In genomic region chr2:200077210-200077650, GRCh38 we compare ENCODE assay signal across 11 cellular contexts.
DNase-seq lines count a peak whose midpoint lies in the region; ATAC-seq and TF ChIP-seq lines count a peak whose summit lies in the region.
"Had no signal": no experiment of that assay in that cellular context is flagged by ENCODE, and none has a peak within 500 bp of the region (broad histone marks: within the 10 kb centered on the region; RNA-seq: fewer than 3 reads in every experiment).

No MANE protein-coding gene starts in this region.

- no peaks in the 10 kb centered on the region for H3K36me3 Mint-ChIP-seq in nephron (ENCODE audit: low read depth)
- no peaks in the 10 kb centered on the region for H3K36me3 Mint-ChIP-seq in CD8-positive, alpha-beta T cell

- no peaks in the 10 kb centered on the region for H3K36me3 ChIP-seq in adrenal gland (replicated peaks in 1 of 2)
- H3K36me3 ChIP-seq in CD8-positive, alpha-beta T cell (ENCODE audit: insufficient read depth, low read length), result no peaks in the 10 kb centered on the region

- H3K27ac Mint-ChIP-seq in nephron, result peak overlapping the region; percentile 34 to 98 (median 95)
- H3K27ac Mint-ChIP-seq in CD8-positive, alpha-beta T cell, result no peak overlapping the region

- H3K4me1 ChIP-seq in adrenal gland (replicated peaks in 1 of 2), result peaks cover 0 to 6% of the 10 kb centered on the region in 2 donors
- no peaks in the 10 kb centered on the region for H3K4me1 ChIP-seq in CD8-positive, alpha-beta T cell (ENCODE audit: insufficient read depth, low read length)

- DNase-seq in DMS79 (lab: John Stamatoyannopoulos, UW) (peak; percentile 12), M059J (ENCODE audit: low read depth) (peak; percentile 20), GOT3 (lab: John Stamatoyannopoulos, UW) (no peak), adrenal gland (no peak), CD1c-positive myeloid dendritic cell (ENCODE audit: extremely low spot score) (no peak)
- no peak for DNase-seq in CD8-positive, alpha-beta T cell
- DNase-seq: stimulated activated naive CD8-positive, alpha-beta T cell treated with anti-CD3 and anti-CD28 coated beads, Interleukin-15, Interleukin-2, amounts not matched to agents 100 U/mL and 50 U/mL, for 24 hours had no signal

- POLR2A ChIA-PET in CD8-positive, alpha-beta T cell (lab: Charles Lee), result no interaction called here

- 55 to 72% (median 62%) methylated on average over 5 of the region's 5 CpGs for WGBS in adrenal gland, 4 donors

- H3K9me3 Mint-ChIP-seq in nephron, result no peaks in the 10 kb centered on the region
- no peaks in the 10 kb centered on the region for H3K9me3 Mint-ChIP-seq in CD8-positive, alpha-beta T cell

- peaks cover 44% of the 10 kb centered on the region for H3K4me1 Mint-ChIP-seq in nephron
- no peaks in the 10 kb centered on the region for H3K4me1 Mint-ChIP-seq in CD8-positive, alpha-beta T cell (ENCODE audit: low read depth)

- no peak overlapping the region for H3K27ac ChIP-seq in adrenal gland
- no peak overlapping the region for H3K27ac ChIP-seq in CD8-positive, alpha-beta T cell (ENCODE audit: low read depth, low read length)
- H3K27ac ChIP-seq: skin epidermis had no signal

- H3K4me3 Mint-ChIP-seq in nephron, result no peak overlapping the region
- no peak overlapping the region for H3K4me3 Mint-ChIP-seq in CD8-positive, alpha-beta T cell

- TF ChIP-seq POLR2A in adrenal gland (IDR thresholded peaks at IDR 0.05), result no peak

- no peaks in the 10 kb centered on the region for H3K9me3 ChIP-seq in adrenal gland (replicated peaks in 1 of 3)
- no peaks in the 10 kb centered on the region for H3K9me3 ChIP-seq in CD8-positive, alpha-beta T cell (ENCODE audit: low read length)

- TF ChIP-seq CTCF in nephron (IDR thresholded peaks at IDR 0.05; ENCODE audit: unreplicated experiment in 3 of 3) (no peak), adrenal gland (IDR thresholded peaks at IDR 0.05) (no peak)
- TF ChIP-seq CTCF in CD8-positive, alpha-beta T cell (IDR thresholded peaks at IDR 0.05), result no peak

- intact Hi-C loops in adrenal gland (cut with DNase I), result no loop called here
- intact Hi-C loops in CD8-positive, alpha-beta T cell (cut with DNase I, micrococcal nuclease), result no loop called here

- no peak overlapping the region for H3K4me3 ChIP-seq in adrenal gland
- no peak overlapping the region for H3K4me3 ChIP-seq in CD8-positive, alpha-beta T cell (ENCODE audit: low read depth, low read length)
- H3K4me3 ChIP-seq: skin epidermis had no signal

- ATAC-seq in esophagus mucosa, result peak; percentile 79
- ATAC-seq in CD8-positive, alpha-beta T cell, result no peak
- ATAC-seq: Right ventricle myocardium inferior; stimulated activated naive CD8-positive, alpha-beta T cell treated with anti-CD3 and anti-CD28 coated beads, Interleukin-15, Interleukin-2, amounts not matched to agents 100 U/mL and 50 U/mL, for 24 hours had no signal

- H3K27me3 ChIP-seq in adrenal gland, result no peaks in the 10 kb centered on the region
- no peaks in the 10 kb centered on the region for H3K27me3 ChIP-seq in CD8-positive, alpha-beta T cell (ENCODE audit: insufficient read depth, low read length)

- CTCF ChIA-PET in CD8-positive, alpha-beta T cell (lab: Charles Lee), result no interaction called here

- H3K27me3 Mint-ChIP-seq in nephron (ENCODE audit: low read depth), result no peaks in the 10 kb centered on the region
- H3K27me3 Mint-ChIP-seq in CD8-positive, alpha-beta T cell (ENCODE audit: low read depth), result peaks cover 2% of the 10 kb centered on the region

Comparison
In these comparisons a context has a peak if more than half of its experiments do, and no peak if none do; other contexts are left out.
1. DNase-seq: peak in DMS79 (single experiment) and M059J (single experiment); none in GOT3 (single experiment), adrenal gland (0 of 7), CD8-positive, alpha-beta T cell (0 of 7) and CD1c-positive myeloid dendritic cell (single experiment).